8 cellular contexts compared by ENCODE assay signal in genomic region chr20:25196701-25197120, GRCh38. TPM values are rescaled to one million over a fixed set of nuclear protein-coding genes. Genes with fewer than 3 reads are reported as not detected.
DNase-seq lines count a peak whose midpoint lies in the region; ATAC-seq and TF ChIP-seq lines count a peak whose summit lies in the region.

No MANE protein-coding gene starts in this region.

- H3K4me2 ChIP-seq in OCI-LY7 (ENCODE audit: low read length): peak overlapping the region; percentile 49; the same call in 1 of the 2 replicates

- H3K4me3 Mint-ChIP-seq in activated CD4-positive, alpha-beta T cell treated with anti-CD3 and anti-CD28 coated beads for 36 hours: peak overlapping the region; percentile 84

- H3K27ac ChIP-seq in OCI-LY7 (ENCODE audit: low read depth, low read length, poor library complexity, severe bottlenecking) (no peak overlapping the region), psoas muscle (peak overlapping the region; percentile 85)

- H2AFZ ChIP-seq in OCI-LY7 (ENCODE audit: low read length): no peak overlapping the region

- no peak for TF ChIP-seq CTCF in OCI-LY7 (conservative IDR thresholded peaks at IDR 0.05; ENCODE audit: low read length)
- no peak for TF ChIP-seq CTCF in epithelial cell of proximal tubule (conservative IDR thresholded peaks at IDR 0.05; ENCODE audit: low read depth, low read length)
- TF ChIP-seq CTCF in psoas muscle (IDR thresholded peaks at IDR 0.05): no peak

- H3K9me3 ChIP-seq in OCI-LY7 (ENCODE audit: low read length): no peaks in the 10 kb centered on the region
- no peaks in the 10 kb centered on the region for H3K9me3 ChIP-seq in psoas muscle

- H3K27me3 Mint-ChIP-seq in activated CD4-positive, alpha-beta T cell treated with anti-CD3 and anti-CD28 coated beads for 36 hours: no peaks in the 10 kb centered on the region

- peaks cover 48% of the 10 kb centered on the region for H3K4me1 Mint-ChIP-seq in activated CD4-positive, alpha-beta T cell treated with anti-CD3 and anti-CD28 coated beads for 36 hours

- H3K27me3 ChIP-seq in psoas muscle (ENCODE audit: insufficient read depth in 3 of 3, low read length in 2 of 3): no peaks in the 10 kb centered on the region

- H3K9me2 ChIP-seq in OCI-LY7 (ENCODE audit: insufficient read depth, low read length): no peaks in the 10 kb centered on the region

- BruUV-seq in OCI-LY7 (replicated peaks; lab: Mats Ljungman, UMichigan): no TSS peak

- no peaks in the 10 kb centered on the region for H4K20me1 ChIP-seq in OCI-LY7 (ENCODE audit: insufficient read depth, low read length)

- CTCF ChIA-PET in activated CD4-positive, alpha-beta T cell treated with anti-CD3 and anti-CD28 coated beads for 36 hours (lab: Charles Lee): interaction anchor here (0.5 to 0.8 kb wide), 2 partner anchors 42 to 112 kb away, joined by 3 to 4 read pairs; no protein-coding TSS in a partner anchor
- CTCF ChIA-PET in OCI-LY7 (lab: Charles Lee; ENCODE audit: unreplicated experiment): no interaction called here

- no peaks in the 10 kb centered on the region for H3K36me3 Mint-ChIP-seq in activated CD4-positive, alpha-beta T cell treated with anti-CD3 and anti-CD28 coated beads for 36 hours (ENCODE audit: low read depth)

- H3K4me1 ChIP-seq in OCI-LY7 (ENCODE audit: insufficient read depth, low read length, poor library complexity, severe bottlenecking): no peaks in the 10 kb centered on the region
- peaks cover 32% of the 10 kb centered on the region for H3K4me1 ChIP-seq in psoas muscle

- intact Hi-C loops in activated CD4-positive, alpha-beta T cell treated with anti-CD3 and anti-CD28 coated beads for 36 hours (cut with DNase I, micrococcal nuclease): loop anchor here (2.0 to 5.0 kb wide), 4 partner anchors 52 to 204 kb away; partner anchors contain the start of genes ABHD12 (in 1 of the 2), APMAP (in 1 of the 2), PYGB (in 1 of the 2) and VSX1 (in 1 of the 2)
- intact Hi-C loops in OCI-LY7 (cut with micrococcal nuclease; ENCODE audit: unreplicated experiment): loop anchor here (5.0 kb wide), 1 partner anchor 86 kb away; no protein-coding TSS in a partner anchor
- intact Hi-C loops in psoas muscle (cut with DNase I): loop anchor here (5.0 to 10.0 kb wide), 4 partner anchors 51 to 201 kb away; partner anchors contain the start of genes PYGB (in 2 of the 2) and ABHD12 (in 1 of the 2)

- peak; percentile 30 for DNase-seq in activated CD4-positive, alpha-beta T cell treated with anti-CD3 and anti-CD28 coated beads for 36 hours
- no peak for DNase-seq in activated CD4-positive, alpha-beta T cell treated with anti-CD3 and anti-CD28 coated beads for 1 hour
- DNase-seq in OCI-LY7 (ENCODE audit: low spot score) (no peak), epithelial cell of proximal tubule (ENCODE audit: low read depth) (no peak), psoas muscle (no peak), cortex of kidney (lab: John Stamatoyannopoulos, UW) (no peak), HPDE6-E6E7 (ENCODE audit: extremely low spot score) (no peak), ureter (ENCODE audit: low spot score) (no peak)

- H3K36me3 ChIP-seq in OCI-LY7 (ENCODE audit: insufficient read depth, low read length): no peaks in the 10 kb centered on the region
- H3K36me3 ChIP-seq in psoas muscle (ENCODE audit: insufficient read depth in 1 of 2, low read depth in 1 of 2): no peaks in the 10 kb centered on the region

- POLR2A ChIA-PET in activated CD4-positive, alpha-beta T cell treated with anti-CD3 and anti-CD28 coated beads for 36 hours (lab: Charles Lee): no interaction called here
- POLR2A ChIA-PET in OCI-LY7 (lab: Charles Lee): no interaction called here

- no peak overlapping the region for H3K4me3 ChIP-seq in OCI-LY7 (ENCODE audit: low read depth, low read length, poor library complexity, severe bottlenecking)
- H3K4me3 ChIP-seq in epithelial cell of proximal tubule (ENCODE audit: low read depth, low read length): peak overlapping the region; percentile 95
- H3K4me3 ChIP-seq in psoas muscle: peak overlapping the region; percentile 96

- peak overlapping the region; percentile 34 for H3K27ac Mint-ChIP-seq in activated CD4-positive, alpha-beta T cell treated with anti-CD3 and anti-CD28 coated beads for 36 hours

- 46 to 59% (median 57%) methylated on average over 14 of the region's 14 CpGs for WGBS in psoas muscle, 3 donors

- no peaks in the 10 kb centered on the region for H3K79me2 ChIP-seq in OCI-LY7 (ENCODE audit: insufficient read depth, low read depth, low read length)

- no peak for ATAC-seq in activated CD4-positive, alpha-beta T cell treated with anti-CD3 and anti-CD28 coated beads for 36 hours
- no peak for ATAC-seq in psoas muscle

- no peaks in the 10 kb centered on the region for H3K9me3 Mint-ChIP-seq in activated CD4-positive, alpha-beta T cell treated with anti-CD3 and anti-CD28 coated beads for 36 hours (ENCODE audit: low read depth)

RNA-seq across cellular contexts. Expression of gene ENTPD6, which starts 1.2 kb away (rescaled TPM):
- 10 to 100 TPM; 34.3 to 41.5 TPM for total RNA-seq in activated CD4-positive, alpha-beta T cell treated with anti-CD3 and anti-CD28 coated beads for 36 hours
- total RNA-seq in OCI-LY7 (2014; rRNA removed; shearing (Covaris generic)): not detected in 2 replicates
- total RNA-seq in OCI-LY7 (2022) (2.3 and 4.2 TPM in 2 replicates), epithelial cell of proximal tubule (76.5 and 103 TPM in 2 replicates), psoas muscle (10 to 100 TPM; 28.7 to 42.1 (median 34.6) TPM), ureter (53.3 TPM)
- 10 to 100 TPM; 38.9 to 65.3 (median 50.5) TPM for polyA plus RNA-seq in psoas muscle

RNA-seq across cellular contexts. Expression of gene PYGB, which starts 51.2 kb away (rescaled TPM):
- total RNA-seq in activated CD4-positive, alpha-beta T cell treated with anti-CD3 and anti-CD28 coated beads for 36 hours: 10 to 100 TPM; 18.0 to 21.1 TPM
- total RNA-seq in OCI-LY7 (2014; rRNA removed; shearing (Covaris generic)): 4.5 and 4.9 TPM in 2 replicates
- 6.4 and 7.0 TPM in 2 replicates for total RNA-seq in OCI-LY7 (2022)
- total RNA-seq in epithelial cell of proximal tubule: 145 and 241 TPM in 2 replicates
- 10 to 100 TPM in 2 of 4 donors, 1 to 10 TPM in 2; 7.8 to 22.3 (median 10.6) TPM for total RNA-seq in psoas muscle
- polyA plus RNA-seq in psoas muscle: 1 to 10 TPM; 4.9 to 9.5 (median 8.6) TPM
- total RNA-seq in ureter: 109 TPM

Comparison
In these comparisons a context has a peak if more than half of its experiments do, and no peak if none do; other contexts are left out.
1. RNA of gene ENTPD6, which starts 1.2 kb away (total RNA-seq): 76.5 to 103 TPM in epithelial cell of proximal tubule, 53.3 TPM in ureter (single experiment), 34.3 to 41.5 TPM in activated CD4-positive, alpha-beta T cell treated with anti-CD3 and anti-CD28 coated beads for 36 hours and 28.7 to 42.1 TPM in psoas muscle; 2.3 to 4.2 TPM in OCI-LY7; every median in the first group is over 4 times any median in the second.